ENCODE assay signal across 1 cellular context in genomic region chr16:1312903-1313302, GRCh38.
TF ChIP-seq lines count a peak whose summit lies in the region.

No MANE protein-coding gene starts in this region.

TF ChIP-seq in H1, 55 proteins besides CTCF, POLR2A, EP300 and RAD21:
- peak; percentile 69; the same call in 1 of the 2 replicates for TF ChIP-seq POLR2AphosphoS5 (IDR thresholded peaks at IDR 0.05; ENCODE audit: low read depth, low read length)
- no peak for TF ChIP-seq NANOG (IDR thresholded peaks at IDR 0.05; ENCODE audit: insufficient read depth, low read depth, low read length, poor library complexity, severe bottlenecking)
- no peak for TF ChIP-seq CHD7 (IDR thresholded peaks at IDR 0.05; ENCODE audit: insufficient replicate concordance, low read length)
- TF ChIP-seq TBP (IDR thresholded peaks at IDR 0.05; ENCODE audit: low read depth, low read length): no peak
- TF ChIP-seq EZH2 (IDR thresholded peaks at IDR 0.05; ENCODE audit: low read depth, low read length, severe bottlenecking): no peak
